In the genomic region with DNA sequence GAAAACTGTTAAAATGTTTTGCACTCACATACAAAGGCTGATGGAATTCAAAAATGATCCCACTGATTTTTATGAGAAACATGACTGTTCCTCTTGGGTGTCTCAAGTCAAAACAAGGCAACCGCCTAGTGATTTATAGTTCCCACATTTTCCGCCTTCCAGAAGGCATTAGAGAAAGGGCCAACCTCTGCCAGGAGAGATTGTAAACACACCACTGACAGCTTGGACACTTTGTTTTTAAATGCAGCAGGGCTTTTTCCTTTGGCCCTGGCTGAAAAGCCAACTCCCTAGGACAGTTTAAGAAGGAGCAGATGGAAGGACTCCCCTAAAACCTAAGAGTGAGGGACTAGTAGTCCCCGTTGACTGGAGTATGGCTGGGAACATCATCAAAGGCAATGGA, we compare ENCODE assay signal across 17 cellular contexts. TPM values are rescaled to one million over a fixed set of nuclear protein-coding genes. Genes with fewer than 3 reads are reported as not detected.
A peak's percentile ranks its signal among the peaks of the same experiment; 100 is the strongest.
DNase-seq lines count a peak whose midpoint lies in the region; ATAC-seq and TF ChIP-seq lines count a peak whose summit lies in the region.
"Had no signal": no experiment of that assay in that cellular context is flagged by ENCODE, and none has a peak within 500 bp of the region (broad histone marks: within the 10 kb centered on the region; RNA-seq: fewer than 3 reads in every experiment).

No MANE protein-coding gene starts in this region.

- H3K27me3 Mint-ChIP-seq in neural progenitor cell (ENCODE audit: insufficient read depth, low read depth) = peaks cover 2% of the 10 kb centered on the region
- H3K27me3 Mint-ChIP-seq in T-helper 2 cell treated with Interferon-gamma antibody and Interleukin-4, amounts not matched to agents 5 μg/mL and 100 μg/mL, for 36 hours (ENCODE audit: low read depth) = no peaks in the 10 kb centered on the region
- H3K27me3 Mint-ChIP-seq: activated naive CD8-positive, alpha-beta T cell treated with anti-CD3 and anti-CD28 coated beads for 36 hours; CD4-positive, CD25-positive, alpha-beta regulatory T cell had no signal

- H3K36me3 Mint-ChIP-seq in neural progenitor cell = peaks cover 25% of the 10 kb centered on the region
- peaks cover 27% of the 10 kb centered on the region for H3K36me3 Mint-ChIP-seq in T-helper 2 cell treated with Interferon-gamma antibody and Interleukin-4, amounts not matched to agents 5 μg/mL and 100 μg/mL, for 36 hours (ENCODE audit: low read depth)

- peaks cover 13% of the 10 kb centered on the region for H3F3A ChIP-seq in neural progenitor cell (ENCODE audit: low read depth)

- DNase-seq in Peyer's patch (no peak), heart right ventricle (no peak), neural progenitor cell (ENCODE audit: low spot score) (no peak), NCI-H1048 (lab: John Stamatoyannopoulos, UW) (no peak), NCI-H1436 (lab: John Stamatoyannopoulos, UW) (no peak)
- no peak for DNase-seq in T-helper 2 cell treated with Interferon-gamma antibody and Interleukin-4, amounts not matched to agents 5 μg/mL and 100 μg/mL, for 36 hours (ENCODE audit: low spot score)
- DNase-seq: activated CD4-positive, alpha-beta T cell treated with anti-CD3 and anti-CD28 coated beads for 4 hours; activated naive CD8-positive, alpha-beta T cell treated with anti-CD3 and anti-CD28 coated beads for 36 hours; activated T-cell treated with anti-CD3 and anti-CD28 coated beads, Interleukin-2, amount 50 U/mL, for 1 hour; CD4-positive, CD25-positive, alpha-beta regulatory T cell; NCI-H2171; SIG-M5 had no signal

- intact Hi-C loops in heart right ventricle (cut with DNase I) = loop anchor here in 1 of 10 donors (5.0 kb wide), 1 partner anchor 47 kb away; a partner anchor contains a TSS

- H3K9me3 Mint-ChIP-seq in neural progenitor cell = no peaks in the 10 kb centered on the region
- H3K9me3 Mint-ChIP-seq in T-helper 2 cell treated with Interferon-gamma antibody and Interleukin-4, amounts not matched to agents 5 μg/mL and 100 μg/mL, for 36 hours = no peaks in the 10 kb centered on the region
- H3K9me3 Mint-ChIP-seq: activated naive CD8-positive, alpha-beta T cell treated with anti-CD3 and anti-CD28 coated beads for 36 hours; CD4-positive, CD25-positive, alpha-beta regulatory T cell had no signal

- no peaks in the 10 kb centered on the region for H4K20me1 ChIP-seq in neural progenitor cell (ENCODE audit: low read depth)

- no peak overlapping the region for H3K4me3 Mint-ChIP-seq in neural progenitor cell
- H3K4me3 Mint-ChIP-seq in T-helper 2 cell treated with Interferon-gamma antibody and Interleukin-4, amounts not matched to agents 5 μg/mL and 100 μg/mL, for 36 hours = no peak overlapping the region
- H3K4me3 Mint-ChIP-seq: activated naive CD8-positive, alpha-beta T cell treated with anti-CD3 and anti-CD28 coated beads for 36 hours; CD4-positive, CD25-positive, alpha-beta regulatory T cell had no signal

- no peak for TF ChIP-seq CTCF in Peyer's patch (IDR thresholded peaks at IDR 0.05)
- no peak for TF ChIP-seq CTCF in heart right ventricle (IDR thresholded peaks at IDR 0.05)
- TF ChIP-seq CTCF in neural progenitor cell (IDR thresholded peaks at IDR 0.05) = no peak

- peak overlapping the region; percentile 22 for H3K27ac Mint-ChIP-seq in neural progenitor cell
- H3K27ac Mint-ChIP-seq in T-helper 2 cell treated with Interferon-gamma antibody and Interleukin-4, amounts not matched to agents 5 μg/mL and 100 μg/mL, for 36 hours = no peak overlapping the region
- H3K27ac Mint-ChIP-seq: activated naive CD8-positive, alpha-beta T cell treated with anti-CD3 and anti-CD28 coated beads for 36 hours; CD4-positive, CD25-positive, alpha-beta regulatory T cell had no signal

- H3K4me1 ChIP-seq in Peyer's patch (peaks cover 0 to 9% (median 0%) of the 10 kb centered on the region in 4 donors), heart right ventricle (peaks cover 0 to 20% (median 6%) of the 10 kb centered on the region in 9 donors), neural progenitor cell (peaks cover 19% of the 10 kb centered on the region), urinary bladder (ENCODE audit: insufficient read depth) (no peaks in the 10 kb centered on the region)

- H3K79me2 ChIP-seq in neural progenitor cell (ENCODE audit: low read depth) = no peaks in the 10 kb centered on the region

- no peak overlapping the region for H3K4me2 ChIP-seq in neural progenitor cell

- no peak overlapping the region for H2AFZ ChIP-seq in neural progenitor cell (replicated peaks)

- no peaks in the 10 kb centered on the region for H3K27me3 ChIP-seq in Peyer's patch
- H3K27me3 ChIP-seq in heart right ventricle = no peaks in the 10 kb centered on the region
- no peaks in the 10 kb centered on the region for H3K27me3 ChIP-seq in neural progenitor cell
- H3K27me3 ChIP-seq: neutrophil had no signal

- H3K9me3 ChIP-seq in Peyer's patch = no peaks in the 10 kb centered on the region
- H3K9me3 ChIP-seq in heart right ventricle = no peaks in the 10 kb centered on the region
- H3K9me3 ChIP-seq in neural progenitor cell (ENCODE audit: low read depth) = no peaks in the 10 kb centered on the region
- H3K9me3 ChIP-seq: neutrophil had no signal

- H3K9ac ChIP-seq in neural progenitor cell = no peak overlapping the region

- no peak for TF ChIP-seq POLR2A in Peyer's patch (IDR thresholded peaks at IDR 0.05)

- peak in 4 of 8 donors; percentile 15 to 64 (median 24) for ATAC-seq in heart right ventricle

- WGBS in heart right ventricle, 2 donors = 78 to 84% methylated on average over 3 of the region's 3 CpGs
- 26% methylated on average over 3 of the region's 3 CpGs for WGBS in urinary bladder

- no peak overlapping the region for H3K4me3 ChIP-seq in Peyer's patch
- H3K4me3 ChIP-seq in heart right ventricle = no peak overlapping the region
- H3K4me3 ChIP-seq in neural progenitor cell = no peak overlapping the region
- no peak overlapping the region for H3K4me3 ChIP-seq in urinary bladder (ENCODE audit: low read depth, low read length)
- H3K4me3 ChIP-seq: lung had no signal

- peaks cover 20% of the 10 kb centered on the region for H3K4me1 Mint-ChIP-seq in neural progenitor cell
- no peaks in the 10 kb centered on the region for H3K4me1 Mint-ChIP-seq in T-helper 2 cell treated with Interferon-gamma antibody and Interleukin-4, amounts not matched to agents 5 μg/mL and 100 μg/mL, for 36 hours (ENCODE audit: low read depth)

- peak overlapping the region; percentile 49 to 78 (median 62) for H3K27ac ChIP-seq in Peyer's patch
- H3K27ac ChIP-seq in heart right ventricle = peak overlapping the region in 9 of 10 donors; percentile 17 to 83 (median 53)
- no peak overlapping the region for H3K27ac ChIP-seq in neural progenitor cell
- peak overlapping the region; percentile 65 for H3K27ac ChIP-seq in urinary bladder (ENCODE audit: low read depth)
- H3K27ac ChIP-seq: neutrophil had no signal

- H3K36me3 ChIP-seq in Peyer's patch = peaks cover 0 to 40% (median 0%) of the 10 kb centered on the region in 3 donors
- peaks cover 0 to 73% (median 25%) of the 10 kb centered on the region in 9 donors for H3K36me3 ChIP-seq in heart right ventricle
- no peaks in the 10 kb centered on the region for H3K36me3 ChIP-seq in neural progenitor cell
- H3K36me3 ChIP-seq in urinary bladder (ENCODE audit: insufficient read depth) = peaks cover 4% of the 10 kb centered on the region

RNA-seq across cellular contexts. Expression of a gene that starts 27.8 kb away (rescaled TPM):
- total RNA-seq in Peyer's patch (10 to 100 TPM in 1 of 4 donors, 1 to 10 TPM in 3; 7.0 to 23.1 (median 8.1) TPM), heart right ventricle (1 to 10 TPM; 3.3 to 5.2 (median 4.8) TPM), neural progenitor cell (ENCODE audit: low replicate concordance) (5.7 and 9.4 TPM in 2 replicates), urinary bladder (8.2 TPM)
- polyA plus RNA-seq in heart right ventricle (1 to 10 TPM; 3.1 to 4.6 TPM), urinary bladder (13.4 TPM)

RNA-seq across cellular contexts. Expression of a gene that starts 37.0 kb away (rescaled TPM):
- not detected for total RNA-seq in Peyer's patch
- total RNA-seq in heart right ventricle = not detected
- not detected for polyA plus RNA-seq in heart right ventricle
- total RNA-seq in neural progenitor cell (ENCODE audit: low replicate concordance) = not detected in 2 replicates
- total RNA-seq in urinary bladder = not detected
- polyA plus RNA-seq in urinary bladder = not detected
- total RNA-seq: activated naive CD8-positive, alpha-beta T cell treated with anti-CD3 and anti-CD28 coated beads for 36 hours; CD4-positive, CD25-positive, alpha-beta regulatory T cell; lung; T-helper 2 cell treated with Interferon-gamma antibody and Interleukin-4, amounts not matched to agents 100 ng/mL and 5 ng/mL, for 36 hours; temporal lobe had no signal
- polyA plus RNA-seq: CD4-positive, CD25-positive, alpha-beta regulatory T cell; lung had no signal

RNA-seq across cellular contexts. Expression of a gene that starts 45.6 kb away (rescaled TPM):
- not detected for total RNA-seq in Peyer's patch
- total RNA-seq in heart right ventricle = 10 to 100 TPM in 2 of 10 donors, not detected in 8; 18.2 to 51.0 TPM
- polyA plus RNA-seq in heart right ventricle = not detected
- total RNA-seq in neural progenitor cell (ENCODE audit: low replicate concordance) = not detected in 2 replicates
- total RNA-seq in urinary bladder = under 0.01 TPM
- not detected for polyA plus RNA-seq in urinary bladder
- total RNA-seq: CD4-positive, CD25-positive, alpha-beta regulatory T cell; T-helper 2 cell treated with Interferon-gamma antibody and Interleukin-4, amounts not matched to agents 100 ng/mL and 5 ng/mL, for 36 hours had no signal
- polyA plus RNA-seq: CD4-positive, CD25-positive, alpha-beta regulatory T cell; lung had no signal

RNA-seq across cellular contexts. Expression of a gene that starts 47.6 kb away (rescaled TPM):
- total RNA-seq in Peyer's patch = 10 to 100 TPM; 14.4 to 26.9 (median 17.8) TPM
- 10 to 100 TPM in 4 of 10 donors, 1 to 10 TPM in 6; 3.2 to 45.2 (median 7.3) TPM for total RNA-seq in heart right ventricle
- 1 to 10 TPM; 2.1 to 8.9 TPM for polyA plus RNA-seq in heart right ventricle
- total RNA-seq in neural progenitor cell (ENCODE audit: low replicate concordance) = 0.22 TPM in 1 of 2 replicates, not detected in the other
- 49.3 TPM for total RNA-seq in urinary bladder
- 72.2 TPM for polyA plus RNA-seq in urinary bladder
- total RNA-seq: activated naive CD8-positive, alpha-beta T cell treated with anti-CD3 and anti-CD28 coated beads for 36 hours had no signal
- polyA plus RNA-seq: CD4-positive, CD25-positive, alpha-beta regulatory T cell had no signal
